In genomic region chr7:157411580-157411979, GRCh38 we compare ENCODE assay signal across 1 cellular context.
TF ChIP-seq lines count a peak whose summit lies in the region.

No MANE protein-coding gene starts in this region.

TF ChIP-seq in GM23338, 12 proteins besides CTCF, POLR2A, EP300 and RAD21 (continued from another document):
- TF ChIP-seq ETS1 (IDR thresholded peaks at IDR 0.05), result no peak
- no peak for TF ChIP-seq STAT1 (IDR thresholded peaks at IDR 0.05; ENCODE audit: unreplicated experiment)
- no peak for TF ChIP-seq CREB1 (CRISPR knock-in tag; IDR thresholded peaks at IDR 0.05; ENCODE audit: low read depth)
- no peak for TF ChIP-seq POLR2AphosphoS5 (IDR thresholded peaks at IDR 0.05; ENCODE audit: low read depth)
- no peak for TF ChIP-seq ZNF114 (CRISPR knock-in tag; IDR thresholded peaks at IDR 0.05)
- TF ChIP-seq JUNB (IDR thresholded peaks at IDR 0.05; ENCODE audit: unreplicated experiment), result no peak
- TF ChIP-seq ZNF331 (CRISPR knock-in tag; IDR thresholded peaks at IDR 0.05; ENCODE audit: low read depth), result no peak
- no peak for TF ChIP-seq REST (IDR thresholded peaks at IDR 0.05; ENCODE audit: unreplicated experiment)
TF ChIP-seq in GM23338: peak in this region for 0.
